ENCODE assay signal across 13 cellular contexts in the genomic region with DNA sequence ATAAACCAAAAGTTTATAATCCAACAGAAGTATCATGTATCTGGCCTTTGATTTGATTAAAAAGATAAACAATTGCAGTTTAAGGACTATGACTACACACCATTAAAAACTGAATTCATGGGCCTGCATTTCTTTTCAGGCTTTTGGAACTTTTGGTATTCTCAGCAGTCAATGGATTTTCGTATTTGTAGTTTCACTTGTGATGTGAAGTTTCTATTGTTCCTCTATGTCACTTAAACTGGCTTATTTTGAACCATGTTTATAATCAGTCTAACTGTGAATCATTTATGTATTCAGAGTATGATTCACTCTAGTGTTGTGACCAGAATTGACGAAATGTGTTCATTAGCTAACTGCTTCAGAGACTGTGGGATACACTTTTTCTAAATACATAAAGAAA.
DNase-seq lines count a peak whose midpoint lies in the region; ATAC-seq, FAIRE-seq and TF ChIP-seq lines count a peak whose summit lies in the region.
"Had no signal": no experiment of that assay in that cellular context is flagged by ENCODE, and none has a peak within 500 bp of the region (broad histone marks: within the 10 kb centered on the region; RNA-seq: fewer than 3 reads in every experiment).

No MANE protein-coding gene starts in this region.

- no peaks in the 10 kb centered on the region for H3K9me3 ChIP-seq in Karpas-422 (ENCODE audit: low read length)
- H3K9me3 ChIP-seq: esophagus muscularis mucosa had no signal

- DNase-seq in AG20443 (ENCODE audit: low spot score) = peak; percentile 7
- peak; percentile 8 to 67 for DNase-seq in cardiac fibroblast (ENCODE audit: low read depth in 2 of 2)
- DNase-seq in cerebellar nuclear complex (lab: John Stamatoyannopoulos, UW) = no peak
- DNase-seq in Karpas-422 = no peak
- DNase-seq in HTR-8/SVneo (ENCODE audit: insufficient read length, low spot score) = no peak
- DNase-seq: activated CD4-positive, alpha-beta memory T cell treated with anti-CD3 and anti-CD28 coated beads for 36 hours; amniotic stem cell; kidney; NCI-H510A treated with DMSO at 0.1 percent for 48 hours had no signal

- H3K4me3 ChIP-seq in cardiac fibroblast (replicated peaks in 1 of 2; ENCODE audit: low read depth in 2 of 2, low read length in 2 of 2) (no peak overlapping the region), Karpas-422 (ENCODE audit: low read length) (no peak overlapping the region)
- H3K4me3 ChIP-seq: esophagus muscularis mucosa had no signal

- H3K27me3 ChIP-seq in Karpas-422 (ENCODE audit: low read length) = no peaks in the 10 kb centered on the region
- H3K27me3 ChIP-seq: esophagus muscularis mucosa had no signal

- FAIRE-seq in HTR-8/SVneo (lab: Jason Lieb, UNC) = no peak

- H3K36me3 ChIP-seq in Karpas-422 (ENCODE audit: insufficient read depth, low read length) = no peaks in the 10 kb centered on the region

- H3K27ac ChIP-seq in Karpas-422 (ENCODE audit: low read length) = no peak overlapping the region
- H3K27ac ChIP-seq: esophagus muscularis mucosa had no signal

- H2AFZ ChIP-seq in Karpas-422 (ENCODE audit: low read length) = no peak overlapping the region

- H3K9ac ChIP-seq in Karpas-422 (ENCODE audit: low read length) = no peak overlapping the region

- no peak overlapping the region for H3K4me2 ChIP-seq in Karpas-422 (ENCODE audit: low read depth, low read length, poor library complexity, severe bottlenecking)

- peak; percentile 46 for ATAC-seq in GM18907 (IDR thresholded peaks at IDR 0.05; ENCODE audit: unreplicated experiment)
- peak; percentile 63 for ATAC-seq in HG03354 (IDR thresholded peaks at IDR 0.05; ENCODE audit: poor library complexity, severe bottlenecking, unreplicated experiment)
- no peak for ATAC-seq in HG03045 (IDR thresholded peaks at IDR 0.05; ENCODE audit: unreplicated experiment)

- no peaks in the 10 kb centered on the region for H3K4me1 ChIP-seq in Karpas-422 (ENCODE audit: low read length)
- H3K4me1 ChIP-seq: esophagus muscularis mucosa had no signal

- H3K79me2 ChIP-seq in Karpas-422 (ENCODE audit: low read length) = no peaks in the 10 kb centered on the region

- TF ChIP-seq CTCF in cardiac fibroblast (IDR thresholded peaks at IDR 0.05; ENCODE audit: low read depth, low read length) = no peak

- H3K9me2 ChIP-seq in Karpas-422 (replicated peaks; ENCODE audit: insufficient read depth, low read length) = no peaks in the 10 kb centered on the region

- no peaks in the 10 kb centered on the region for H4K20me1 ChIP-seq in Karpas-422 (ENCODE audit: insufficient read depth, low read depth, low read length)

Comparison
In these comparisons a context has a peak if more than half of its experiments do, and no peak if none do; other contexts are left out.
1. DNase-seq: peak in AG20443 (single experiment) and cardiac fibroblast (2 of 2); none in cerebellar nuclear complex (0 of 2), Karpas-422 (single experiment) and HTR-8/SVneo (single experiment).